Comparison of ENCODE assay signal across 24 cellular contexts in the genomic region with DNA sequence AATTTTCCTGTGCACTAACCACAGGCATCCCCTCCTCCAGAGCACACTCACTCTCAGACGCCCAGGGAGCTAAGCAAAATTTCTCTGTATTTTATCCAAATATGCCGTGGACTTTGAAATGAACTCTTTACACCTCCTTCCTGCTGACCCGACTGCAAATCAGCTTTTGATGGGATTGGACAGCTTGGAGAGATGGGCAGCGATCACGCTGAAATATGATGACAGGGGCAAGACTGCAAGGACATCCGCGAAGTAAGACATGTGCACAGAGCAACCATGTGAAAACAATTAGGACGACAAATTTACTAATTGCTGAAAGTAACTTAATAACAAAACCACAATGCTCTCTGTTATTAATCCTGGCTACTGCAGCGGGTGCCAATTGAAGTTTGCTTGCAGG.
"Had no signal": no experiment of that assay in that cellular context is flagged by ENCODE, and none has a peak within 500 bp of the region (broad histone marks: within the 10 kb centered on the region; RNA-seq: fewer than 3 reads in every experiment).

No MANE protein-coding gene starts in this region.

- H3K27ac Mint-ChIP-seq: activated B cell treated with CpG ODN at 0.5 μM for 24 hours; activated CD4-positive, alpha-beta T cell treated with anti-CD3 and anti-CD28 coated beads, Interleukin-2, amount 10 ng/mL, durations not matched to agents 24 days and 14 days; activated CD8-positive, alpha-beta memory T cell treated with anti-CD3 and anti-CD28 coated beads, Interleukin-2, amount 10 ng/mL, durations not matched to agents 7 days and 5 days; activated naive CD4-positive, alpha-beta T cell treated with anti-CD3 and anti-CD28 coated beads for 36 hours; activated naive CD8-positive, alpha-beta T cell; activated T-helper 17 cell treated with anti-CD3 and anti-CD28 coated beads, Interleukin-2, amount 50 U/mL, for 72 hours; brain; T-helper 1 cell treated with Interleukin-12 subunit alpha and Interleukin-12 subunit beta and Interleukin-4 antibody, amounts not matched to agents 30 μg/mL and 1 μg/mL, for 36 hours had no signal

- H3K27me3 ChIP-seq: MG63 had no signal

- H3K4me3 Mint-ChIP-seq: activated B cell treated with CpG ODN at 0.5 μM for 24 hours; activated CD4-positive, alpha-beta T cell treated with anti-CD3 and anti-CD28 coated beads, Interleukin-2, amount 10 ng/mL, durations not matched to agents 24 days and 14 days; activated CD8-positive, alpha-beta memory T cell treated with anti-CD3 and anti-CD28 coated beads, Interleukin-2, amount 10 ng/mL, durations not matched to agents 7 days and 5 days; activated naive CD4-positive, alpha-beta T cell treated with anti-CD3 and anti-CD28 coated beads for 36 hours; activated naive CD8-positive, alpha-beta T cell; activated T-helper 17 cell treated with anti-CD3 and anti-CD28 coated beads, Interleukin-2, amount 50 U/mL, for 72 hours; brain; central memory CD8-positive, alpha-beta T cell; T-helper 1 cell treated with Interleukin-12 subunit alpha and Interleukin-12 subunit beta and Interleukin-4 antibody, amounts not matched to agents 30 μg/mL and 1 μg/mL, for 36 hours had no signal

- H3K9me3 ChIP-seq: MG63 had no signal

- H3K4me1 Mint-ChIP-seq: activated CD4-positive, alpha-beta T cell treated with anti-CD3 and anti-CD28 coated beads, Interleukin-2, amount 10 ng/mL, durations not matched to agents 24 days and 14 days; activated CD8-positive, alpha-beta memory T cell treated with anti-CD3 and anti-CD28 coated beads, Interleukin-2, amount 10 ng/mL, durations not matched to agents 7 days and 5 days; activated T-helper 17 cell treated with anti-CD3 and anti-CD28 coated beads, Interleukin-2, amount 50 U/mL, for 72 hours; central memory CD8-positive, alpha-beta T cell had no signal

- H3K4me3 ChIP-seq: MG63, SK-N-MC had no signal

- H3K9me3 Mint-ChIP-seq: activated B cell treated with CpG ODN at 0.5 μM for 24 hours; activated CD4-positive, alpha-beta T cell treated with anti-CD3 and anti-CD28 coated beads, Interleukin-2, amount 10 ng/mL, durations not matched to agents 24 days and 14 days; activated naive CD4-positive, alpha-beta T cell treated with anti-CD3 and anti-CD28 coated beads for 36 hours; activated T-helper 17 cell treated with anti-CD3 and anti-CD28 coated beads, Interleukin-2, amount 50 U/mL, for 72 hours; central memory CD8-positive, alpha-beta T cell; T-helper 1 cell treated with Interleukin-12 subunit alpha and Interleukin-12 subunit beta and Interleukin-4 antibody, amounts not matched to agents 30 μg/mL and 1 μg/mL, for 36 hours had no signal

- ATAC-seq: activated CD8-positive, alpha-beta memory T cell treated with anti-CD3 and anti-CD28 coated beads, Interleukin-2, amount 10 ng/mL, durations not matched to agents 7 days and 5 days; activated T-helper 17 cell treated with anti-CD3 and anti-CD28 coated beads, Interleukin-2, amount 50 U/mL, for 72 hours; Right ventricle myocardium inferior had no signal

- H3K36me3 Mint-ChIP-seq: activated CD8-positive, alpha-beta memory T cell treated with anti-CD3 and anti-CD28 coated beads, Interleukin-2, amount 10 ng/mL, durations not matched to agents 7 days and 5 days; activated naive CD8-positive, alpha-beta T cell; brain had no signal

- DNase-seq: activated B cell treated with CpG ODN at 0.5 μM for 24 hours; activated CD4-positive, alpha-beta T cell treated with anti-CD3 and anti-CD28 coated beads for 1 hour; activated CD4-positive, alpha-beta T cell treated with anti-CD3 and anti-CD28 coated beads, Interleukin-2, amount 10 ng/mL, durations not matched to agents 24 days and 14 days; activated CD4-positive, alpha-beta T cell treated with anti-CD3 and anti-CD28 coated beads, Interleukin-2, amount 50 U/mL, for 48 hours; activated CD8-positive, alpha-beta memory T cell treated with anti-CD3 and anti-CD28 coated beads, Interleukin-2, amount 10 ng/mL, durations not matched to agents 7 days and 5 days; activated gamma-delta T cell; activated naive CD4-positive, alpha-beta T cell treated with anti-CD3 and anti-CD28 coated beads for 36 hours; activated T-cell treated with anti-CD3 and anti-CD28 coated beads for 4 hours; activated T-cell treated with anti-CD3 and anti-CD28 coated beads, Interleukin-2, amount 50 U/mL, for 48 hours; amygdala; MG63; NCI-H1105; NCI-H1436; NCI-H1694 treated with DMSO at 0.1 percent for 48 hours; NCI-H2029 treated with DMSO at 0.1 percent for 48 hours; NCI-H510A treated with DMSO at 0.1 percent for 48 hours; SW 1271 had no signal

- H3K27ac ChIP-seq: SK-N-MC had no signal

- H3K36me3 ChIP-seq: MG63 had no signal
